In the genomic region with DNA sequence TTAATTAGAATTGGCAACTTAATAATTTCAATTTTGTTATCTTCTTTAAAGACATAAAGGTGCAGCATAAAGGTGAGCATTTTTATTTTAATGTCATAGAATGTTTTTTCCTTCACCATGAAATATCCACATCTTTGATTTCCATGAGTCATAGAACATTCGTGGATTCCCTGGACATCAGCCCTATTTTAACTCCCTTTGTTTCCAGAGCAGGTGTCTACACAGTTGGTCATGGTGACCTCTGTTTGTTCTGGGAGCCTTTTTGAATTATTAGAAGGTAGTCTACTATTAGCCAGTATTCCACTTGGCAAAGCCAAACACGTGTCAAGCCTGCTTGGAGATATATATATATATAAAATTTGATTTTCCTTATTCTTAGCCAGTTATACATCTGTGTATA, we compare ENCODE assay signal across 18 cellular contexts.
DNase-seq lines count a peak whose midpoint lies in the region; ATAC-seq and TF ChIP-seq lines count a peak whose summit lies in the region.
"Had no signal": no experiment of that assay in that cellular context is flagged by ENCODE, and none has a peak within 500 bp of the region (broad histone marks: within the 10 kb centered on the region; RNA-seq: fewer than 3 reads in every experiment).

No MANE protein-coding gene starts in this region.

- H3K4me3 Mint-ChIP-seq in mesothelial cell of epicardium, result no peak overlapping the region
- H3K4me3 Mint-ChIP-seq: CD4-positive, alpha-beta memory T cell; GM23338; IgD-negative memory B cell had no signal

- H3K4me3 ChIP-seq in PC-3 (ENCODE audit: low read length), result no peak overlapping the region
- no peak overlapping the region for H3K4me3 ChIP-seq in gastrocnemius medialis
- H3K4me3 ChIP-seq: BLaER1 treated with 17β-estradiol and CSF1 and Interleukin-3, amounts not matched to agents 10 nM and 100 nM; GM23338; HAP-1 had no signal

- no peaks in the 10 kb centered on the region for H3K36me3 ChIP-seq in PC-3 (ENCODE audit: low read depth, low read length)
- H3K36me3 ChIP-seq in gastrocnemius medialis, result no peaks in the 10 kb centered on the region
- H3K36me3 ChIP-seq: BLaER1 treated with 17β-estradiol and CSF1 and Interleukin-3, amounts not matched to agents 10 nM and 100 nM; HAP-1 had no signal

- no peaks in the 10 kb centered on the region for H3K9me3 ChIP-seq in PC-3 (ENCODE audit: low read length)
- H3K9me3 ChIP-seq in gastrocnemius medialis, result no peaks in the 10 kb centered on the region
- H3K9me3 ChIP-seq: BLaER1 treated with 17β-estradiol and CSF1 and Interleukin-3, amounts not matched to agents 10 nM and 100 nM; HAP-1 had no signal

- no peak overlapping the region for H3K9ac ChIP-seq in PC-3 (ENCODE audit: low read length)
- H3K9ac ChIP-seq: BLaER1 treated with 17β-estradiol and CSF1 and Interleukin-3, amounts not matched to agents 10 nM and 100 nM had no signal

- no peak overlapping the region for H2AFZ ChIP-seq in PC-3 (ENCODE audit: low read length)
- H2AFZ ChIP-seq: GM23338 had no signal

- ATAC-seq in PC-3, result no peak
- no peak for ATAC-seq in gastrocnemius medialis
- ATAC-seq: GM23338 had no signal

- DNase-seq in NCI-H748 (lab: John Stamatoyannopoulos, UW; ENCODE audit: unreplicated experiment) (peak; percentile 1), NCI-H748 treated with DMSO at 0.1 percent for 48 hours (lab: John Stamatoyannopoulos, UW) (no peak), PC-3 (peak; percentile 15), mesothelial cell of epicardium (ENCODE audit: low spot score in 2 of 2, unreplicated experiment in 2 of 2) (no peak), gastrocnemius medialis (no peak)
- no peak for DNase-seq in activated CD4-positive, alpha-beta T cell treated with anti-CD3 and anti-CD28 coated beads, Interleukin-2, amount 50 U/mL, for 4 hours
- no peak for DNase-seq in stimulated activated CD4-positive, alpha-beta T cell treated with anti-CD3 and anti-CD28 coated beads, Interleukin-15, amount 100 ng/mL, for 24 hours
- DNase-seq: 8988T; CD4-positive, alpha-beta memory T cell; GDM1; MV-4-11; NCI-H1105 treated with DMSO at 0.1 percent for 48 hours; NCI-H1930; NCI-H69 had no signal

- CTCF ChIA-PET in PC-3 (lab: Charles Lee), result no interaction called here

- no peaks in the 10 kb centered on the region for H3K36me3 Mint-ChIP-seq in mesothelial cell of epicardium
- H3K36me3 Mint-ChIP-seq: CD4-positive, alpha-beta memory T cell; IgD-negative memory B cell had no signal

- POLR2A ChIA-PET in PC-3 (lab: Charles Lee; ENCODE audit: unreplicated experiment), result no interaction called here

- H3K79me2 ChIP-seq in PC-3 (ENCODE audit: low read length), result no peaks in the 10 kb centered on the region

- H3K27ac ChIP-seq in PC-3 (ENCODE audit: low read length), result no peak overlapping the region
- no peak overlapping the region for H3K27ac ChIP-seq in gastrocnemius medialis
- H3K27ac ChIP-seq: BLaER1 treated with 17β-estradiol and CSF1 and Interleukin-3, amounts not matched to agents 10 nM and 100 nM had no signal

- intact Hi-C loops in PC-3 (cut with micrococcal nuclease), result no loop called here
- intact Hi-C loops in gastrocnemius medialis (cut with DNase I; ENCODE audit: low total_unique reads), result no loop called here

- TF ChIP-seq POLR2A in gastrocnemius medialis (IDR thresholded peaks at IDR 0.05), result no peak

- in situ Hi-C loops in gastrocnemius medialis (cut with MboI; ENCODE audit: low sequenced_read_pairs in 4 of 4), result no loop called here

- no peaks in the 10 kb centered on the region for H4K20me1 ChIP-seq in PC-3 (ENCODE audit: low read length)
- H4K20me1 ChIP-seq: BLaER1 treated with 17β-estradiol and CSF1 and Interleukin-3, amounts not matched to agents 10 nM and 100 nM had no signal

- no peak for TF ChIP-seq CTCF in PC-3 (conservative IDR thresholded peaks at IDR 0.05; ENCODE audit: low read depth, low read length)
- no peak for TF ChIP-seq CTCF in mesothelial cell of epicardium (IDR thresholded peaks at IDR 0.05; ENCODE audit: unreplicated experiment)
- TF ChIP-seq CTCF in gastrocnemius medialis (IDR thresholded peaks at IDR 0.05 in 4 of 5, conservative IDR thresholded peaks at IDR 0.05 in 1 of 5), result no peak

- H3K9me3 Mint-ChIP-seq in mesothelial cell of epicardium, result peaks cover 3% of the 10 kb centered on the region
- H3K9me3 Mint-ChIP-seq: CD4-positive, alpha-beta memory T cell; GM23338; IgD-negative memory B cell had no signal

- no peaks in the 10 kb centered on the region for H3K27me3 Mint-ChIP-seq in mesothelial cell of epicardium (ENCODE audit: low read depth)
- H3K27me3 Mint-ChIP-seq: IgD-negative memory B cell had no signal

- peaks cover 18% of the 10 kb centered on the region for H3K4me1 ChIP-seq in PC-3 (ENCODE audit: insufficient read depth, low read length)
- no peaks in the 10 kb centered on the region for H3K4me1 ChIP-seq in gastrocnemius medialis
- H3K4me1 ChIP-seq: BLaER1 treated with 17β-estradiol and CSF1 and Interleukin-3, amounts not matched to agents 10 nM and 100 nM; HAP-1 had no signal

- no peaks in the 10 kb centered on the region for H3K9me2 ChIP-seq in PC-3 (replicated peaks; ENCODE audit: low read length)

- H3K27me3 ChIP-seq in PC-3 (ENCODE audit: low read length) (no peaks in the 10 kb centered on the region), gastrocnemius medialis (no peaks in the 10 kb centered on the region)
- H3K27me3 ChIP-seq: BLaER1 treated with 17β-estradiol and CSF1 and Interleukin-3, amounts not matched to agents 10 nM and 100 nM had no signal

- no TSS peak for BruUV-seq in PC-3 (replicated peaks; lab: Mats Ljungman, UMichigan)

- H3K4me2 ChIP-seq in PC-3 (ENCODE audit: low read length), result no peak overlapping the region
- H3K4me2 ChIP-seq: BLaER1 treated with 17β-estradiol and CSF1 and Interleukin-3, amounts not matched to agents 10 nM and 100 nM; GM23338 had no signal

- no peaks in the 10 kb centered on the region for H3F3A ChIP-seq in PC-3 (ENCODE audit: low read length, unreplicated experiment)

- H3K4me1 Mint-ChIP-seq in mesothelial cell of epicardium, result peaks cover 16% of the 10 kb centered on the region
- H3K4me1 Mint-ChIP-seq: GM23338, IgD-negative memory B cell had no signal

- peak overlapping the region; percentile 48 for H3K27ac Mint-ChIP-seq in mesothelial cell of epicardium
- H3K27ac Mint-ChIP-seq: CD4-positive, alpha-beta memory T cell; GM23338; IgD-negative memory B cell had no signal

Comparison
In these comparisons a context has a peak if more than half of its experiments do, and no peak if none do; other contexts are left out.
1. DNase-seq: peak in NCI-H748 (single experiment) and PC-3 (single experiment); none in NCI-H748 treated with DMSO at 0.1 percent for 48 hours (single experiment), mesothelial cell of epicardium (0 of 2), activated CD4-positive, alpha-beta T cell treated with anti-CD3 and anti-CD28 coated beads, Interleukin-2, amount 50 U/mL, for 4 hours (0 of 2), gastrocnemius medialis (0 of 2) and stimulated activated CD4-positive, alpha-beta T cell treated with anti-CD3 and anti-CD28 coated beads, Interleukin-15, amount 100 ng/mL, for 24 hours (single experiment).